ENCODE assay signal across 9 cellular contexts in genomic region chr6:132401941-132402275, GRCh38. TPM values are rescaled to one million over a fixed set of nuclear protein-coding genes. Genes with fewer than 3 reads are reported as not detected.
DNase-seq lines count a peak whose midpoint lies in the region; ATAC-seq and TF ChIP-seq lines count a peak whose summit lies in the region.
"Had no signal": no experiment of that assay in that cellular context is flagged by ENCODE, and none has a peak within 500 bp of the region (broad histone marks: within the 10 kb centered on the region; RNA-seq: fewer than 3 reads in every experiment).

No MANE protein-coding gene starts in this region.

- H3K4me1 Mint-ChIP-seq in Caco-2 (ENCODE audit: low read depth, unreplicated experiment) = peaks cover 5% of the 10 kb centered on the region

- H3K9me3 ChIP-seq in Caco-2 = no peaks in the 10 kb centered on the region
- no peaks in the 10 kb centered on the region for H3K9me3 ChIP-seq in RWPE2 (ENCODE audit: severe bottlenecking)
- no peaks in the 10 kb centered on the region for H3K9me3 ChIP-seq in parathyroid adenoma (ENCODE audit: control insufficient read depth, low read length)

- TF ChIP-seq CTCF in Caco-2 (IDR thresholded peaks at IDR 0.05; ENCODE audit: insufficient read depth in 1 of 2, low read depth in 1 of 2, low read length in 1 of 2, severe bottlenecking in 1 of 2, unreplicated experiment in 1 of 2) (no peak), RWPE2 (IDR thresholded peaks at IDR 0.05; ENCODE audit: poor library complexity, severe bottlenecking) (no peak), foreskin fibroblast (IDR thresholded peaks at IDR 0.05; ENCODE audit: low read depth, low read length) (no peak), parathyroid adenoma (IDR thresholded peaks at IDR 0.05) (no peak)

- H3K27me3 Mint-ChIP-seq in Caco-2 (ENCODE audit: insufficient read depth, unreplicated experiment) = peaks cover 31% of the 10 kb centered on the region

- H3K9ac ChIP-seq in parathyroid adenoma = no peak overlapping the region

- no TSS peak for BruUV-seq in Caco-2 (replicated peaks; lab: Mats Ljungman, UMichigan)

- intact Hi-C loops in Caco-2 (cut with micrococcal nuclease; ENCODE audit: unreplicated experiment) = loop anchor here (2.0 kb wide), 2 partner anchors 83 to 101 kb away; no protein-coding TSS in a partner anchor

- no peak overlapping the region for H3K4me3 ChIP-seq in Caco-2 (ENCODE audit: low read depth, low read length)
- H3K4me3 ChIP-seq in RWPE2 (ENCODE audit: severe bottlenecking) = peak overlapping the region; percentile 98
- H3K4me3 ChIP-seq in foreskin fibroblast (ENCODE audit: low read depth in 1 of 2, low read length in 2 of 2) = peak overlapping the region; percentile 84
- H3K4me3 ChIP-seq in parathyroid adenoma (ENCODE audit: low read depth, low read length) = peak overlapping the region; percentile 51

- H3K27me3 ChIP-seq in Caco-2 (replicated peaks; ENCODE audit: control insufficient read depth, insufficient read depth, low read length) (peaks cover 2% of the 10 kb centered on the region), RWPE2 (ENCODE audit: insufficient read depth, poor library complexity, severe bottlenecking) (no peaks in the 10 kb centered on the region), parathyroid adenoma (ENCODE audit: control insufficient read depth, insufficient read depth, low read length) (no peaks in the 10 kb centered on the region)

- peak overlapping the region; percentile 88 for H3K4me2 ChIP-seq in parathyroid adenoma (ENCODE audit: low read length)

- ATAC-seq in RWPE2 (ENCODE audit: low read depth) (no peak), HG02759 (IDR thresholded peaks at IDR 0.05; ENCODE audit: unreplicated experiment) (no peak), GM18858 (IDR thresholded peaks at IDR 0.05; ENCODE audit: unreplicated experiment) (no peak)

- no peaks in the 10 kb centered on the region for H3K79me2 ChIP-seq in parathyroid adenoma

- H3K9me3 Mint-ChIP-seq in Caco-2 (ENCODE audit: unreplicated experiment) = no peaks in the 10 kb centered on the region

- CTCF ChIA-PET in Caco-2 (lab: Charles Lee) = no interaction called here

- H3K36me3 ChIP-seq in Caco-2 (ENCODE audit: control insufficient read depth, insufficient read depth, low read length) (no peaks in the 10 kb centered on the region), RWPE2 (ENCODE audit: low read depth) (no peaks in the 10 kb centered on the region), parathyroid adenoma (ENCODE audit: control insufficient read depth, insufficient read depth, low read length) (no peaks in the 10 kb centered on the region)

- H3K4me3 Mint-ChIP-seq in Caco-2 (ENCODE audit: unreplicated experiment) = peak overlapping the region; percentile 71

- POLR2A ChIA-PET in Caco-2 (lab: Charles Lee) = no interaction called here

- no peak for DNase-seq in Caco-2
- DNase-seq in RWPE2 (ENCODE audit: low spot score) = no peak
- no peak for DNase-seq in foreskin fibroblast
- DNase-seq in activated CD4-positive, CD25-positive, alpha-beta regulatory T cell (lab: John Stamatoyannopoulos, UW) = no peak
- DNase-seq in activated CD4-positive, alpha-beta T cell treated with anti-CD3 and anti-CD28 coated beads for 1 hour = no peak
- DNase-seq: NCI-H1105 had no signal

- no peaks in the 10 kb centered on the region for H3K36me3 Mint-ChIP-seq in Caco-2 (ENCODE audit: insufficient read depth, unreplicated experiment)

- H2AFZ ChIP-seq in parathyroid adenoma = peak overlapping the region; percentile 72

- H3K4me1 ChIP-seq in Caco-2 (no peaks in the 10 kb centered on the region), RWPE2 (ENCODE audit: insufficient read depth, poor library complexity, severe bottlenecking) (peaks cover 9% of the 10 kb centered on the region), parathyroid adenoma (no peaks in the 10 kb centered on the region)

- H3K27ac Mint-ChIP-seq in Caco-2 (ENCODE audit: unreplicated experiment) = no peak overlapping the region

- H3K27ac ChIP-seq in RWPE2 (ENCODE audit: poor library complexity, severe bottlenecking) (no peak overlapping the region), parathyroid adenoma (no peak overlapping the region)

RNA-seq across cellular contexts. Expression of gene MOXD1, which starts 0.6 kb away (rescaled TPM):
- total RNA-seq in Caco-2 (2022) = 0.09 TPM in 1 of 2 replicates, not detected in the other
